1 cellular context compared by ENCODE assay signal in genomic region chr19:48496959-48497727, GRCh38.
TF ChIP-seq lines count a peak whose summit lies in the region.

No MANE protein-coding gene starts in this region.

TF ChIP-seq in IMR-90, 13 proteins besides CTCF, POLR2A, EP300 and RAD21:
- no peak for TF ChIP-seq MAZ (IDR thresholded peaks at IDR 0.05; ENCODE audit: borderline replicate concordance, low read depth, low read length)
- no peak for TF ChIP-seq SMC3 (IDR thresholded peaks at IDR 0.05; ENCODE audit: low read depth, low read length)
- no peak for TF ChIP-seq RFX5 (IDR thresholded peaks at IDR 0.05; ENCODE audit: low read depth, low read length)
- TF ChIP-seq MAFK (IDR thresholded peaks at IDR 0.05; ENCODE audit: low read depth, low read length): no peak
- TF ChIP-seq FOS (IDR thresholded peaks at IDR 0.05; ENCODE audit: low read depth, low read length): no peak
- no peak for TF ChIP-seq CHD1 (IDR thresholded peaks at IDR 0.05; ENCODE audit: low read depth, low read length)
- TF ChIP-seq BHLHE40 (IDR thresholded peaks at IDR 0.05; ENCODE audit: low read depth, low read length): no peak
- TF ChIP-seq MXI1 (IDR thresholded peaks at IDR 0.05; ENCODE audit: borderline replicate concordance, low read depth, low read length): no peak
- no peak for TF ChIP-seq NFE2L2 (IDR thresholded peaks at IDR 0.05; ENCODE audit: low read depth, low read length)
- TF ChIP-seq, protein P1, sequence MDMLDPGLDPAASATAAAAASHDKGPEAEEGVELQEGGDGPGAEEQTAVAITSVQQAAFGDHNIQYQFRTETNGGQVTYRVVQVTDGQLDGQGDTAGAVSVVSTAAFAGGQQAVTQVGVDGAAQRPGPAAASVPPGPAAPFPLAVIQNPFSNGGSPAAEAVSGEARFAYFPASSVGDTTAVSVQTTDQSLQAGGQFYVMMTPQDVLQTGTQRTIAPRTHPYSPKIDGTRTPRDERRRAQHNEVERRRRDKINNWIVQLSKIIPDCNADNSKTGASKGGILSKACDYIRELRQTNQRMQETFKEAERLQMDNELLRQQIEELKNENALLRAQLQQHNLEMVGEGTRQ (IDR thresholded peaks at IDR 0.05; ENCODE audit: low read depth, low read length): no peak
- no peak for TF ChIP-seq RCOR1 (IDR thresholded peaks at IDR 0.05; ENCODE audit: insufficient replicate concordance, low read length)
- no peak for TF ChIP-seq CEBPB (IDR thresholded peaks at IDR 0.05; ENCODE audit: low read depth, low read length)
- TF ChIP-seq, protein P2, sequence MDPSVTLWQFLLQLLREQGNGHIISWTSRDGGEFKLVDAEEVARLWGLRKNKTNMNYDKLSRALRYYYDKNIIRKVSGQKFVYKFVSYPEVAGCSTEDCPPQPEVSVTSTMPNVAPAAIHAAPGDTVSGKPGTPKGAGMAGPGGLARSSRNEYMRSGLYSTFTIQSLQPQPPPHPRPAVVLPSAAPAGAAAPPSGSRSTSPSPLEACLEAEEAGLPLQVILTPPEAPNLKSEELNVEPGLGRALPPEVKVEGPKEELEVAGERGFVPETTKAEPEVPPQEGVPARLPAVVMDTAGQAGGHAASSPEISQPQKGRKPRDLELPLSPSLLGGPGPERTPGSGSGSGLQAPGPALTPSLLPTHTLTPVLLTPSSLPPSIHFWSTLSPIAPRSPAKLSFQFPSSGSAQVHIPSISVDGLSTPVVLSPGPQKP (IDR thresholded peaks at IDR 0.05; ENCODE audit: borderline replicate concordance, low read depth, low read length): no peak
